20 cellular contexts compared by ENCODE assay signal in genomic region chr7:121744877-121745276, GRCh38.
"Had no signal": no experiment of that assay in that cellular context is flagged by ENCODE, and none has a peak within 500 bp of the region (broad histone marks: within the 10 kb centered on the region; RNA-seq: fewer than 3 reads in every experiment).

No MANE protein-coding gene starts in this region.

- H3K4me1 Mint-ChIP-seq: neural crest cell had no signal

- H3K36me3 ChIP-seq: cardiac muscle cell, prostate gland, suprapubic skin, transverse colon, WERI-Rb-1 had no signal

- H3K9me3 ChIP-seq: prostate gland, suprapubic skin, transverse colon had no signal

- H3K4me3 ChIP-seq: cardiac muscle cell, prostate gland, skin epidermis, suprapubic skin, transverse colon had no signal

- DNase-seq: activated CD4-positive, alpha-beta T cell treated with anti-CD3 and anti-CD28 coated beads for 1 hour; activated effector memory CD4-positive, alpha-beta T cell treated with anti-CD3 and anti-CD28 coated beads, Interleukin-2, amount 50 U/mL, for 16 hours; activated naive CD4-positive, alpha-beta T cell treated with anti-CD3 and anti-CD28 coated beads, Interleukin-2, amount 50 U/mL, for 16 hours; activated T-cell treated with anti-CD3 and anti-CD28 coated beads, Interleukin-2, amount 50 U/mL, for 72 hours; effector CD8-positive, alpha-beta T cell; foreskin melanocyte; hypothalamus; islet precursor cell; right cardiac atrium; T-helper 2 cell; transverse colon; WERI-Rb-1 had no signal

- H3K4me3 Mint-ChIP-seq: activated T-cell treated with anti-CD3 and anti-CD28 coated beads, Interleukin-2, amount 50 U/mL, for 72 hours; dendritic cell treated with granulocyte-macrophage colony-stimulating factor and Interleukin-4, amounts not matched to agents 40 ng/mL and 50 ng/mL, for 4 days; neural crest cell; stimulated activated naive CD8-positive, alpha-beta T cell treated with anti-CD3 and anti-CD28 coated beads, Interleukin-15, Interleukin-2, amounts not matched to agents 100 ng/mL and 50 ng/mL, for 24 hours had no signal

- H3K27ac Mint-ChIP-seq: activated T-cell treated with anti-CD3 and anti-CD28 coated beads, Interleukin-2, amount 50 U/mL, for 72 hours; dendritic cell treated with granulocyte-macrophage colony-stimulating factor and Interleukin-4, amounts not matched to agents 40 ng/mL and 50 ng/mL, for 4 days; stimulated activated naive CD8-positive, alpha-beta T cell treated with anti-CD3 and anti-CD28 coated beads, Interleukin-15, Interleukin-2, amounts not matched to agents 100 ng/mL and 50 ng/mL, for 24 hours had no signal

- H3K27ac ChIP-seq: cardiac muscle cell, prostate gland, suprapubic skin, transverse colon, WERI-Rb-1 had no signal

- ATAC-seq: activated T-cell treated with anti-CD3 and anti-CD28 coated beads, Interleukin-2, amount 50 U/mL, for 72 hours; left lobe of liver; right cardiac atrium had no signal

- H3K9me3 Mint-ChIP-seq: dendritic cell treated with granulocyte-macrophage colony-stimulating factor and Interleukin-4, amounts not matched to agents 40 ng/mL and 50 ng/mL, for 4 days; stimulated activated naive CD8-positive, alpha-beta T cell treated with anti-CD3 and anti-CD28 coated beads, Interleukin-15, Interleukin-2, amounts not matched to agents 100 ng/mL and 50 ng/mL, for 24 hours had no signal

- H3K27me3 Mint-ChIP-seq: dendritic cell treated with granulocyte-macrophage colony-stimulating factor and Interleukin-4, amounts not matched to agents 40 ng/mL and 50 ng/mL, for 4 days; stimulated activated naive CD8-positive, alpha-beta T cell treated with anti-CD3 and anti-CD28 coated beads, Interleukin-15, Interleukin-2, amounts not matched to agents 100 ng/mL and 50 ng/mL, for 24 hours had no signal

- H3K27me3 ChIP-seq: cardiac muscle cell, suprapubic skin, transverse colon had no signal

- H3K4me1 ChIP-seq: prostate gland, transverse colon had no signal
